8 cellular contexts compared by ENCODE assay signal in the genomic region with DNA sequence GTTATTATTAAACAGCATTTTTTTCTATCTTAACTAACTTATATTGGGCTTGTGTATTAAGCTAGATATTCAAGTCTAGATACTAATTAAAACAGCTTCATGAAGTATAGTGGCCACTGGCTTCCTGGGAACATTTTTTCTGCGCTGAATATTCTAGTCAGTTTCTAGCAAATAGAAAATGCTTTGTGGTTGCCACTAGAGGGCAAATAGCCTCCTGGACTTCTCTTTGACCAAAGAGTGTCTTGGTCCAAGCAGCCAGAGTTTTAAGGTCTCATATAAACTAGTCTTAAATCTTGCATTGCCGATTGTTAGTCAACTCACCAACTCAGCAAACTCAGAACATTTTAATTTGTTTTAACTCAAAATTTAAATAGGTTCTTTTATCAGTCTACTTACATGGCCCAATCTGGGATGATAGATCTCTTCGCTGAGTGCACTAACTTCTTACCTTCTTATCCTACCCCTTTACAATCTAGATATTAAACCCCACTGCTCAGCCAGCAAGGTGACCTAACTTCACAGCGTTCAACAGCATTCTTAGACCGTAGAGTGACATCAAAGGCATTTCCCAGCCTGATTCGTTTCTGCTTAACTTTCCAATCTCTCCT. TPM values are rescaled to one million over a fixed set of nuclear protein-coding genes. Genes with fewer than 3 reads are reported as not detected.
DNase-seq lines count a peak whose midpoint lies in the region; ATAC-seq and TF ChIP-seq lines count a peak whose summit lies in the region.

No MANE protein-coding gene starts in this region.

- no peaks in the 10 kb centered on the region for H3K36me3 Mint-ChIP-seq in activated CD4-positive, alpha-beta T cell treated with anti-CD3 and anti-CD28 coated beads, Interleukin-2, amount 10 ng/mL, durations not matched to agents 7 days and 5 days (ENCODE audit: low read depth)

- WGBS in aorta, 2 donors: 61 to 65% methylated on average over 6 of the region's 6 CpGs

- H3K9me3 ChIP-seq in BE2C: no peaks in the 10 kb centered on the region
- no peaks in the 10 kb centered on the region for H3K9me3 ChIP-seq in aorta (ENCODE audit: control insufficient read depth, low read length)

- peaks cover 3% of the 10 kb centered on the region for H3K9me3 Mint-ChIP-seq in activated CD4-positive, alpha-beta T cell treated with anti-CD3 and anti-CD28 coated beads, Interleukin-2, amount 10 ng/mL, durations not matched to agents 7 days and 5 days

- intact Hi-C loops in aorta (cut with DNase I): loop anchor here in 1 of 2 donors (5.0 kb wide), 1 partner anchor 35 kb away; no protein-coding TSS in a partner anchor

- H3K27ac ChIP-seq in VCaP (no peak overlapping the region), aorta (ENCODE audit: low read depth in 1 of 2, low read length in 2 of 2) (no peak overlapping the region)

- DNase-seq in BE2C (peak; percentile 8), HFF-Myc (ENCODE audit: extremely low read depth, low read depth) (no peak), inferior parietal cortex (ENCODE audit: extremely low spot score) (peak; percentile 20), aorta (no peak), mesenteric fat pad (ENCODE audit: low spot score) (no peak)
- no peak for DNase-seq in activated CD4-positive, alpha-beta T cell treated with anti-CD3 and anti-CD28 coated beads, Interleukin-2, amount 10 ng/mL, durations not matched to agents 7 days and 5 days

- ATAC-seq in aorta (ENCODE audit: low FRiP score) (peak; percentile 56), HG02852 (IDR thresholded peaks at IDR 0.05; ENCODE audit: unreplicated experiment) (no peak)

- peak; percentile 73 for TF ChIP-seq CTCF in BE2C (IDR thresholded peaks at IDR 0.05; ENCODE audit: low read depth, low read length)
- TF ChIP-seq CTCF in HFF-Myc (IDR thresholded peaks at IDR 0.05; ENCODE audit: low read depth, low read length, missing control alignments): peak; percentile 65
- TF ChIP-seq CTCF in VCaP (conservative IDR thresholded peaks at IDR 0.05): peak; percentile 61

- no peak overlapping the region for H3K27ac Mint-ChIP-seq in activated CD4-positive, alpha-beta T cell treated with anti-CD3 and anti-CD28 coated beads, Interleukin-2, amount 10 ng/mL, durations not matched to agents 7 days and 5 days

- POLR2A ChIA-PET in activated CD4-positive, alpha-beta T cell treated with anti-CD3 and anti-CD28 coated beads, Interleukin-2, amount 10 ng/mL, durations not matched to agents 7 days and 5 days (lab: Charles Lee): no interaction called here

- H3K4me3 ChIP-seq in BE2C (ENCODE audit: low read depth, low read length) (no peak overlapping the region), HFF-Myc (replicated peaks; ENCODE audit: low read depth, low read length) (no peak overlapping the region), aorta (ENCODE audit: low read length in 2 of 2) (no peak overlapping the region)

- CTCF ChIA-PET in activated CD4-positive, alpha-beta T cell treated with anti-CD3 and anti-CD28 coated beads, Interleukin-2, amount 10 ng/mL, durations not matched to agents 7 days and 5 days (lab: Charles Lee): no interaction called here

- H3K4me3 Mint-ChIP-seq in activated CD4-positive, alpha-beta T cell treated with anti-CD3 and anti-CD28 coated beads, Interleukin-2, amount 10 ng/mL, durations not matched to agents 7 days and 5 days: no peak overlapping the region

- H3K27me3 ChIP-seq in BE2C: no peaks in the 10 kb centered on the region
- no peaks in the 10 kb centered on the region for H3K27me3 ChIP-seq in aorta (ENCODE audit: control insufficient read depth in 1 of 2, insufficient read depth in 2 of 2, low read length in 1 of 2)

- no peaks in the 10 kb centered on the region for H3K27me3 Mint-ChIP-seq in activated CD4-positive, alpha-beta T cell treated with anti-CD3 and anti-CD28 coated beads, Interleukin-2, amount 10 ng/mL, durations not matched to agents 7 days and 5 days

- H3K4me1 Mint-ChIP-seq in activated CD4-positive, alpha-beta T cell treated with anti-CD3 and anti-CD28 coated beads, Interleukin-2, amount 10 ng/mL, durations not matched to agents 7 days and 5 days: no peaks in the 10 kb centered on the region

- H3K4me1 ChIP-seq in BE2C (no peaks in the 10 kb centered on the region), aorta (ENCODE audit: control insufficient read depth in 1 of 2, insufficient read depth in 2 of 2, low read length in 2 of 2) (peaks cover 0 to 2% of the 10 kb centered on the region in 2 donors)

- no peaks in the 10 kb centered on the region for H3K36me3 ChIP-seq in BE2C
- H3K36me3 ChIP-seq in aorta (ENCODE audit: control insufficient read depth in 1 of 2, insufficient read depth in 2 of 2, low read length in 1 of 2): no peaks in the 10 kb centered on the region

RNA-seq across cellular contexts. Expression of a gene that starts 24.6 kb away (rescaled TPM):
- 0.25 TPM for polyA plus RNA-seq in BE2C (2012; ENCODE audit: insufficient read depth, insufficient read length, low read depth)
- total RNA-seq in aorta (100 to 1,000 TPM in 1 of 2 donors, 10 to 100 TPM in 1; 85.1 to 111 TPM), mesenteric fat pad (203 TPM)
- 100 to 1,000 TPM in 1 of 2 donors, 10 to 100 TPM in 1; 58.6 to 247 TPM for polyA plus RNA-seq in aorta
- total RNA-seq in activated CD4-positive, alpha-beta T cell treated with anti-CD3 and anti-CD28 coated beads, Interleukin-2, amount 10 ng/mL, durations not matched to agents 7 days and 5 days: not detected

Comparison
In these comparisons a context has a peak if more than half of its experiments do, and no peak if none do; other contexts are left out.
1. DNase-seq: peak in BE2C (single experiment) and inferior parietal cortex (single experiment); none in HFF-Myc (single experiment), aorta (0 of 2), activated CD4-positive, alpha-beta T cell treated with anti-CD3 and anti-CD28 coated beads, Interleukin-2, amount 10 ng/mL, durations not matched to agents 7 days and 5 days (single experiment) and mesenteric fat pad (single experiment).
2. RNA of a gene that starts 24.6 kb away (total RNA-seq): 203 TPM in mesenteric fat pad (single experiment) and 85.1 to 111 TPM in aorta; not detected in activated CD4-positive, alpha-beta T cell treated with anti-CD3 and anti-CD28 coated beads, Interleukin-2, amount 10 ng/mL, durations not matched to agents 7 days and 5 days; every median in the first group is over 10 times any median in the second.
3. Peak in every context shown above with its lines, with median percentiles within 50 percentile points of each other: CTCF ChIP-seq.